ENCODE assay signal across 1 cellular context in genomic region chr10:125822878-125823662, GRCh38.
A peak's percentile ranks its signal among the peaks of the same experiment; 100 is the strongest.
TF ChIP-seq lines count a peak whose summit lies in the region.

Gene BCCIP (plus strand): TSS chr10:125823546. CDS start chr10:125823558, 12 bp downstream.
Gene UROS (minus strand): TSS chr10:125823258. CDS start chr10:125816499, 6,759 bp downstream.

TF ChIP-seq in HepG2, 621 proteins besides CTCF, POLR2A, EP300 and RAD21 (continued from another document and continues in another):
- TF ChIP-seq, protein P1, sequence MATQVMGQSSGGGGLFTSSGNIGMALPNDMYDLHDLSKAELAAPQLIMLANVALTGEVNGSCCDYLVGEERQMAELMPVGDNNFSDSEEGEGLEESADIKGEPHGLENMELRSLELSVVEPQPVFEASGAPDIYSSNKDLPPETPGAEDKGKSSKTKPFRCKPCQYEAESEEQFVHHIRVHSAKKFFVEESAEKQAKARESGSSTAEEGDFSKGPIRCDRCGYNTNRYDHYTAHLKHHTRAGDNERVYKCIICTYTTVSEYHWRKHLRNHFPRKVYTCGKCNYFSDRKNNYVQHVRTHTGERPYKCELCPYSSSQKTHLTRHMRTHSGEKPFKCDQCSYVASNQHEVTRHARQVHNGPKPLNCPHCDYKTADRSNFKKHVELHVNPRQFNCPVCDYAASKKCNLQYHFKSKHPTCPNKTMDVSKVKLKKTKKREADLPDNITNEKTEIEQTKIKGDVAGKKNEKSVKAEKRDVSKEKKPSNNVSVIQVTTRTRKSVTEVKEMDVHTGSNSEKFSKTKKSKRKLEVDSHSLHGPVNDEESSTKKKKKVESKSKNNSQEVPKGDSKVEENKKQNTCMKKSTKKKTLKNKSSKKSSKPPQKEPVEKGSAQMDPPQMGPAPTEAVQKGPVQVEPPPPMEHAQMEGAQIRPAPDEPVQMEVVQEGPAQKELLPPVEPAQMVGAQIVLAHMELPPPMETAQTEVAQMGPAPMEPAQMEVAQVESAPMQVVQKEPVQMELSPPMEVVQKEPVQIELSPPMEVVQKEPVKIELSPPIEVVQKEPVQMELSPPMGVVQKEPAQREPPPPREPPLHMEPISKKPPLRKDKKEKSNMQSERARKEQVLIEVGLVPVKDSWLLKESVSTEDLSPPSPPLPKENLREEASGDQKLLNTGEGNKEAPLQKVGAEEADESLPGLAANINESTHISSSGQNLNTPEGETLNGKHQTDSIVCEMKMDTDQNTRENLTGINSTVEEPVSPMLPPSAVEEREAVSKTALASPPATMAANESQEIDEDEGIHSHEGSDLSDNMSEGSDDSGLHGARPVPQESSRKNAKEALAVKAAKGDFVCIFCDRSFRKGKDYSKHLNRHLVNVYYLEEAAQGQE (IDR thresholded peaks at IDR 0.05; ENCODE audit: borderline replicate concordance in 1 of 2, low read depth in 1 of 2, low read length in 2 of 2): 0 out of 4 replicates have a peak, but pooled peaks of 1 of the 2 experiments have one; percentile 26
- peak; percentile 70; the same call in 1 of the 2 replicates for TF ChIP-seq KMT2B (CRISPR knock-in tag; IDR thresholded peaks at IDR 0.05)
- peak; percentile 1; the same call in 1 of the 2 replicates for TF ChIP-seq HIVEP1 (CRISPR knock-in tag; IDR thresholded peaks at IDR 0.05)
- no peak for TF ChIP-seq ONECUT2 (CRISPR knock-in tag; IDR thresholded peaks at IDR 0.05)
- TF ChIP-seq, protein P2, sequence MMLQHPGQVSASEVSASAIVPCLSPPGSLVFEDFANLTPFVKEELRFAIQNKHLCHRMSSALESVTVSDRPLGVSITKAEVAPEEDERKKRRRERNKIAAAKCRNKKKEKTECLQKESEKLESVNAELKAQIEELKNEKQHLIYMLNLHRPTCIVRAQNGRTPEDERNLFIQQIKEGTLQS (CRISPR knock-in tag; IDR thresholded peaks at IDR 0.05): 0 out of 2 replicates have a peak, but pooled peaks have one; percentile 9
- no peak for TF ChIP-seq HMG20A (CRISPR knock-in tag; IDR thresholded peaks at IDR 0.05; ENCODE audit: borderline replicate concordance)
- TF ChIP-seq ZNF777 (CRISPR knock-in tag; IDR thresholded peaks at IDR 0.05): peak; percentile 48; the same call in 1 of the 2 replicates
- TF ChIP-seq, protein P3, sequence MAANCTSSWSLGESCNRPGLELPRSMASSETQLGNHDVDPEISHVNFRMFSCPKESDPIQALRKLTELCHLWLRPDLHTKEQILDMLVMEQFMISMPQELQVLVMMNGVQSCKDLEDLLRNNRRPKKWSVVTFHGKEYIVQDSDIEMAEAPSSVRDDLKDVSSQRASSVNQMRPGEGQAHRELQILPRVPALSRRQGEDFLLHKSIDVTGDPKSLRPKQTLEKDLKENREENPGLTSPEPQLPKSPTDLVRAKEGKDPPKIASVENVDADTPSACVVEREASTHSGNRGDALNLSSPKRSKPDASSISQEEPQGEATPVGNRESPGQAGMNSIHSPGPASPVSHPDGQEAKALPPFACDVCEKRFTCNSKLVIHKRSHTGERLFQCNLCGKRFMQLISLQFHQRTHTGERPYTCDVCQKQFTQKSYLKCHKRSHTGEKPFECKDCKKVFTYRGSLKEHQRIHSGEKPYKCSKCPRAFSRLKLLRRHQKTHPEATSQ (CRISPR knock-in tag; IDR thresholded peaks at IDR 0.05; ENCODE audit: borderline replicate concordance): no peak
- TF ChIP-seq, protein P4, sequence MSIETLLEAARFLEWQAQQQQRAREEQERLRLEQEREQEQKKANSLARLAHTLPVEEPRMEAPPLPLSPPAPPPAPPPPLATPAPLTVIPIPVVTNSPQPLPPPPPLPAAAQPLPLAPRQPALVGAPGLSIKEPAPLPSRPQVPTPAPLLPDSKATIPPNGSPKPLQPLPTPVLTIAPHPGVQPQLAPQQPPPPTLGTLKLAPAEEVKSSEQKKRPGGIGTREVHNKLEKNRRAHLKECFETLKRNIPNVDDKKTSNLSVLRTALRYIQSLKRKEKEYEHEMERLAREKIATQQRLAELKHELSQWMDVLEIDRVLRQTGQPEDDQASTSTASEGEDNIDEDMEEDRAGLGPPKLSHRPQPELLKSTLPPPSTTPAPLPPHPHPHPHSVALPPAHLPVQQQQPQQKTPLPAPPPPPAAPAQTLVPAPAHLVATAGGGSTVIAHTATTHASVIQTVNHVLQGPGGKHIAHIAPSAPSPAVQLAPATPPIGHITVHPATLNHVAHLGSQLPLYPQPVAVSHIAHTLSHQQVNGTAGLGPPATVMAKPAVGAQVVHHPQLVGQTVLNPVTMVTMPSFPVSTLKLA (IDR thresholded peaks at IDR 0.05): peak; percentile 77
- TF ChIP-seq, protein P5, sequence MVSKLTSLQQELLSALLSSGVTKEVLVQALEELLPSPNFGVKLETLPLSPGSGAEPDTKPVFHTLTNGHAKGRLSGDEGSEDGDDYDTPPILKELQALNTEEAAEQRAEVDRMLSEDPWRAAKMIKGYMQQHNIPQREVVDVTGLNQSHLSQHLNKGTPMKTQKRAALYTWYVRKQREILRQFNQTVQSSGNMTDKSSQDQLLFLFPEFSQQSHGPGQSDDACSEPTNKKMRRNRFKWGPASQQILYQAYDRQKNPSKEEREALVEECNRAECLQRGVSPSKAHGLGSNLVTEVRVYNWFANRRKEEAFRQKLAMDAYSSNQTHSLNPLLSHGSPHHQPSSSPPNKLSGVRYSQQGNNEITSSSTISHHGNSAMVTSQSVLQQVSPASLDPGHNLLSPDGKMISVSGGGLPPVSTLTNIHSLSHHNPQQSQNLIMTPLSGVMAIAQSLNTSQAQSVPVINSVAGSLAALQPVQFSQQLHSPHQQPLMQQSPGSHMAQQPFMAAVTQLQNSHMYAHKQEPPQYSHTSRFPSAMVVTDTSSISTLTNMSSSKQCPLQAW (CRISPR knock-in tag; IDR thresholded peaks at IDR 0.05): peak; percentile 60
- peak; percentile 74; the same call in 1 of the 2 replicates for TF ChIP-seq KAT7 (CRISPR knock-in tag; IDR thresholded peaks at IDR 0.05; ENCODE audit: borderline replicate concordance)
- peak; percentile 78; the same call in 1 of the 2 replicates for TF ChIP-seq TGIF2 (CRISPR knock-in tag; IDR thresholded peaks at IDR 0.05)
- TF ChIP-seq ZNF333 (CRISPR knock-in tag; IDR thresholded peaks at IDR 0.05; ENCODE audit: borderline replicate concordance): no peak
- TF ChIP-seq ZNF138 (CRISPR knock-in tag; IDR thresholded peaks at IDR 0.05; ENCODE audit: low read depth): peak; percentile 26; the same call in 1 of the 2 replicates
- TF ChIP-seq, protein P6, sequence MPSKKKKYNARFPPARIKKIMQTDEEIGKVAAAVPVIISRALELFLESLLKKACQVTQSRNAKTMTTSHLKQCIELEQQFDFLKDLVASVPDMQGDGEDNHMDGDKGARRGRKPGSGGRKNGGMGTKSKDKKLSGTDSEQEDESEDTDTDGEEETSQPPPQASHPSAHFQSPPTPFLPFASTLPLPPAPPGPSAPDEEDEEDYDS (CRISPR knock-in tag; IDR thresholded peaks at IDR 0.05): peak; percentile 86
- TF ChIP-seq NR2C2 (CRISPR knock-in tag; IDR thresholded peaks at IDR 0.05; ENCODE audit: borderline replicate concordance): peak; percentile 98
- TF ChIP-seq ZNF547 (CRISPR knock-in tag; IDR thresholded peaks at IDR 0.05): 0 out of 2 replicates have a peak, but pooled peaks have one; percentile 37
- no peak for TF ChIP-seq ZNF121 (CRISPR knock-in tag; IDR thresholded peaks at IDR 0.05)
- TF ChIP-seq ZBTB3 (CRISPR knock-in tag; IDR thresholded peaks at IDR 0.05; ENCODE audit: borderline replicate concordance, low read depth): no peak
- TF ChIP-seq KAT2B (IDR thresholded peaks at IDR 0.05; ENCODE audit: borderline replicate concordance, low read depth, low read length): no peak
- no peak for TF ChIP-seq ZNF251 (CRISPR knock-in tag; IDR thresholded peaks at IDR 0.05)
- TF ChIP-seq KDM5B (CRISPR knock-in tag; IDR thresholded peaks at IDR 0.05; ENCODE audit: borderline replicate concordance): peak; percentile 49; the same call in 1 of the 2 replicates
- TF ChIP-seq PAWR (CRISPR knock-in tag; IDR thresholded peaks at IDR 0.05; ENCODE audit: borderline replicate concordance): no peak
- TF ChIP-seq ZNF619 (CRISPR knock-in tag; IDR thresholded peaks at IDR 0.05): peak; percentile 83; the same call in 1 of the 2 replicates
- TF ChIP-seq, protein P7, sequence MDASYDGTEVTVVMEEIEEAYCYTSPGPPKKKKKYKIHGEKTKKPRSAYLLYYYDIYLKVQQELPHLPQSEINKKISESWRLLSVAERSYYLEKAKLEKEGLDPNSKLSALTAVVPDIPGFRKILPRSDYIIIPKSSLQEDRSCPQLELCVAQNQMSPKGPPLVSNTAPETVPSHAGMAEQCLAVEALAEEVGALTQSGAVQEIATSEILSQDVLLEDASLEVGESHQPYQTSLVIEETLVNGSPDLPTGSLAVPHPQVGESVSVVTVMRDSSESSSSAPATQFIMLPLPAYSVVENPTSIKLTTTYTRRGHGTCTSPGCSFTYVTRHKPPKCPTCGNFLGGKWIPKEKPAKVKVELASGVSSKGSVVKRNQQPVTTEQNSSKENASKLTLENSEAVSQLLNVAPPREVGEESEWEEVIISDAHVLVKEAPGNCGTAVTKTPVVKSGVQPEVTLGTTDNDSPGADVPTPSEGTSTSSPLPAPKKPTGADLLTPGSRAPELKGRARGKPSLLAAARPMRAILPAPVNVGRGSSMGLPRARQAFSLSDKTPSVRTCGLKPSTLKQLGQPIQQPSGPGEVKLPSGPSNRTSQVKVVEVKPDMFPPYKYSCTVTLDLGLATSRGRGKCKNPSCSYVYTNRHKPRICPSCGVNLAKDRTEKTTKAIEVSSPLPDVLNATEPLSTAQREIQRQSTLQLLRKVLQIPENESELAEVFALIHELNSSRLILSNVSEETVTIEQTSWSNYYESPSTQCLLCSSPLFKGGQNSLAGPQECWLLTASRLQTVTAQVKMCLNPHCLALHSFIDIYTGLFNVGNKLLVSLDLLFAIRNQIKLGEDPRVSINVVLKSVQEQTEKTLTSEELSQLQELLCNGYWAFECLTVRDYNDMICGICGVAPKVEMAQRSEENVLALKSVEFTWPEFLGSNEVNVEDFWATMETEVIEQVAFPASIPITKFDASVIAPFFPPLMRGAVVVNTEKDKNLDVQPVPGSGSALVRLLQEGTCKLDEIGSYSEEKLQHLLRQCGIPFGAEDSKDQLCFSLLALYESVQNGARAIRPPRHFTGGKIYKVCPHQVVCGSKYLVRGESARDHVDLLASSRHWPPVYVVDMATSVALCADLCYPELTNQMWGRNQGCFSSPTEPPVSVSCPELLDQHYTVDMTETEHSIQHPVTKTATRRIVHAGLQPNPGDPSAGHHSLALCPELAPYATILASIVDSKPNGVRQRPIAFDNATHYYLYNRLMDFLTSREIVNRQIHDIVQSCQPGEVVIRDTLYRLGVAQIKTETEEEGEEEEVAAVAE (CRISPR knock-in tag; IDR thresholded peaks at IDR 0.05; ENCODE audit: borderline replicate concordance): peak; percentile 57; the same call in 1 of the 2 replicates
- no peak for TF ChIP-seq ZNF512 (CRISPR knock-in tag; IDR thresholded peaks at IDR 0.05)
- TF ChIP-seq ZNF550 (CRISPR knock-in tag; IDR thresholded peaks at IDR 0.05; ENCODE audit: borderline replicate concordance): 0 out of 2 replicates have a peak, but pooled peaks have one; percentile 19
- peak; percentile 44 for TF ChIP-seq SIN3B (IDR thresholded peaks at IDR 0.05; ENCODE audit: low read length)
- TF ChIP-seq NKX3-1 (CRISPR knock-in tag; IDR thresholded peaks at IDR 0.05): no peak
- TF ChIP-seq SAP130 (CRISPR knock-in tag; IDR thresholded peaks at IDR 0.05; ENCODE audit: low read depth): peak; percentile 88
- TF ChIP-seq HNRNPLL (IDR thresholded peaks at IDR 0.05; ENCODE audit: low read depth, low read length, poor library complexity, severe bottlenecking): peak; percentile 94
- no peak for TF ChIP-seq ZNF549 (CRISPR knock-in tag; IDR thresholded peaks at IDR 0.05)
- TF ChIP-seq NR2F1 (CRISPR knock-in tag; IDR thresholded peaks at IDR 0.05): peak; percentile 35 to 87
- peak; percentile 92 for TF ChIP-seq TAF1 (CRISPR knock-in tag; IDR thresholded peaks at IDR 0.05)
- peak; percentile 34; the same call in 1 of the 2 replicates for TF ChIP-seq SP4 (CRISPR knock-in tag; IDR thresholded peaks at IDR 0.05)
- no peak for TF ChIP-seq ZNF513 (CRISPR knock-in tag; conservative IDR thresholded peaks at IDR 0.05)
- TF ChIP-seq HNF4G (IDR thresholded peaks at IDR 0.05; ENCODE audit: borderline replicate concordance, low read depth, low read length): 0 out of 2 replicates have a peak, but pooled peaks have one; percentile 17
- TF ChIP-seq HNF4G (CRISPR knock-in tag; IDR thresholded peaks at IDR 0.05; ENCODE audit: borderline replicate concordance, low read depth): 0 out of 2 replicates have a peak, but pooled peaks have one; percentile 31
- TF ChIP-seq, protein P8, sequence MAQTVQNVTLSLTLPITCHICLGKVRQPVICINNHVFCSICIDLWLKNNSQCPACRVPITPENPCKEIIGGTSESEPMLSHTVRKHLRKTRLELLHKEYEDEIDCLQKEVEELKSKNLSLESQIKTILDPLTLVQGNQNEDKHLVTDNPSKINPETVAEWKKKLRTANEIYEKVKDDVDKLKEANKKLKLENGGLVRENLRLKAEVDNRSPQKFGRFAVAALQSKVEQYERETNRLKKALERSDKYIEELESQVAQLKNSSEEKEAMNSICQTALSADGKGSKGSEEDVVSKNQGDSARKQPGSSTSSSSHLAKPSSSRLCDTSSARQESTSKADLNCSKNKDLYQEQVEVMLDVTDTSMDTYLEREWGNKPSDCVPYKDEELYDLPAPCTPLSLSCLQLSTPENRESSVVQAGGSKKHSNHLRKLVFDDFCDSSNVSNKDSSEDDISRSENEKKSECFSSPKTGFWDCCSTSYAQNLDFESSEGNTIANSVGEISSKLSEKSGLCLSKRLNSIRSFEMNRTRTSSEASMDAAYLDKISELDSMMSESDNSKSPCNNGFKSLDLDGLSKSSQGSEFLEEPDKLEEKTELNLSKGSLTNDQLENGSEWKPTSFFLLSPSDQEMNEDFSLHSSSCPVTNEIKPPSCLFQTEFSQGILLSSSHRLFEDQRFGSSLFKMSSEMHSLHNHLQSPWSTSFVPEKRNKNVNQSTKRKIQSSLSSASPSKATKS (CRISPR knock-in tag; IDR thresholded peaks at IDR 0.05): no peak
- 0 out of 2 replicates have a peak, but pooled peaks have one; percentile 81 for TF ChIP-seq TMF1 (CRISPR knock-in tag; IDR thresholded peaks at IDR 0.05; ENCODE audit: low read depth)
- TF ChIP-seq RBM39 (IDR thresholded peaks at IDR 0.05; ENCODE audit: low read depth, low read length, poor library complexity, severe bottlenecking): peak; percentile 82
